8 cellular contexts compared by ENCODE assay signal in the genomic region with DNA sequence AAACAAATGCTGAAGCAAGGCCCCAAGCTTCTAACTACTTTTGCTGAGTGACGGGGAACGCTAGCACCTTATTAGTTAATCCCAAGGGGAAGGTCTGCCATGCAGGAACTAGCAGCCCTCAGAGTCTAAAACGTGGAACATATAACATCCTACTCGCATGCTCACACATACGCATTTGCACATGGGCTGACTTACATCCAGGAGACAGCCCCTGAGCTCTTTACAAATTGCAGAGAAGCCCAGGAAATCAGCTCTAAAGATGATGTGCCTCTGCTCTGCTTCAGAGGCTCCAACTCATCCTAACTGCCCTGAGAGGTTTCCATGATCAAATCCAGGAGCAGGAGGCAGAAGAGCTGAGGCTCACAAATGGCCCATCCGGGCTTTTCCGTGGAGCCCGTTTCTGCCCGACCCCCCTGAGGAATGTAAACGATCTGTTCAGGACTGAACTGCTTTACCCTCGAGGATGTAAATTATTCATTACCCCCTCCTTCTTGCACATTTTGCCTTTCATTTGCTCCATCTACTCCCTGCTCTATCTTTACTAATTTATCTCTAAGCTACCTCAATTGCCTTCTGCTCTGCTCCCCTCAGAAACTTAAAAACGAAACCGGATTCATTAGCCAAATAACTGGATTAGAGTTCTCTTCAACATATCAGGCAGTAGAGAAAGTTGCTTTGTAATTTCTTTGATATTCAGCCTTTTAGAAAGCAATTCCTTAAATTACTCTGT.
A peak's percentile ranks its signal among the peaks of the same experiment; 100 is the strongest.
DNase-seq lines count a peak whose midpoint lies in the region; ATAC-seq and TF ChIP-seq lines count a peak whose summit lies in the region.

No MANE protein-coding gene starts in this region.

- DNase-seq in T-helper 2 cell treated with Interferon-gamma antibody and Interleukin-4, amounts not matched to agents 5 μg/mL and 100 μg/mL, for 36 hours (ENCODE audit: low spot score), result no peak
- DNase-seq in T-helper 2 cell (no peak), SJSA1 (ENCODE audit: low read depth in 1 of 2, low spot score in 2 of 2) (peak in 1 of 2 experiments; percentile 73), fibroblast of the aortic adventitia (ENCODE audit: low read depth) (no peak), psoas muscle (no peak), HT-29 (ENCODE audit: low spot score) (no peak)

- TF ChIP-seq CTCF in fibroblast of the aortic adventitia (IDR thresholded peaks at IDR 0.05; ENCODE audit: insufficient read depth, low read length), result no peak
- TF ChIP-seq CTCF in psoas muscle (IDR thresholded peaks at IDR 0.05), result no peak

- H3K9me3 ChIP-seq in SJSA1 (replicated peaks) (no peaks in the 10 kb centered on the region), psoas muscle (no peaks in the 10 kb centered on the region)

- H3K4me1 Mint-ChIP-seq in T-helper 2 cell treated with Interferon-gamma antibody and Interleukin-4, amounts not matched to agents 5 μg/mL and 100 μg/mL, for 36 hours (ENCODE audit: low read depth), result peaks cover 11% of the 10 kb centered on the region

- H3K4me3 ChIP-seq in SJSA1 (peak overlapping the region; percentile 41), fibroblast of the aortic adventitia (ENCODE audit: low read depth, low read length) (peak overlapping the region; percentile 60), psoas muscle (peak overlapping the region; percentile 63)

- no peaks in the 10 kb centered on the region for H3K36me3 Mint-ChIP-seq in T-helper 2 cell treated with Interferon-gamma antibody and Interleukin-4, amounts not matched to agents 5 μg/mL and 100 μg/mL, for 36 hours (ENCODE audit: low read depth)

- intact Hi-C loops in psoas muscle (cut with DNase I), result loop anchor here (5.0 to 10.0 kb wide), 5 partner anchors 197 to 1249 kb away; a partner anchor contains a TSS

- no peak overlapping the region for H3K27ac Mint-ChIP-seq in T-helper 2 cell treated with Interferon-gamma antibody and Interleukin-4, amounts not matched to agents 5 μg/mL and 100 μg/mL, for 36 hours

- peaks cover 23% of the 10 kb centered on the region for H3K27me3 Mint-ChIP-seq in T-helper 2 cell treated with Interferon-gamma antibody and Interleukin-4, amounts not matched to agents 5 μg/mL and 100 μg/mL, for 36 hours (ENCODE audit: low read depth)

- peak overlapping the region; percentile 68 for H3K4me3 Mint-ChIP-seq in T-helper 2 cell treated with Interferon-gamma antibody and Interleukin-4, amounts not matched to agents 5 μg/mL and 100 μg/mL, for 36 hours

- H3K27ac ChIP-seq in SJSA1 (peak overlapping the region; percentile 78), psoas muscle (peak overlapping the region; percentile 11)

- no peaks in the 10 kb centered on the region for H3K27me3 ChIP-seq in SJSA1 (replicated peaks)
- no peaks in the 10 kb centered on the region for H3K27me3 ChIP-seq in psoas muscle (ENCODE audit: insufficient read depth in 3 of 3, low read length in 2 of 3)

- ATAC-seq in psoas muscle (peak in 2 of 4 donors; percentile 4 to 35), GM21515 (IDR thresholded peaks at IDR 0.05; ENCODE audit: unreplicated experiment) (no peak), HG03095 (IDR thresholded peaks at IDR 0.05; ENCODE audit: unreplicated experiment) (no peak)

- no peaks in the 10 kb centered on the region for H3K9me3 Mint-ChIP-seq in T-helper 2 cell treated with Interferon-gamma antibody and Interleukin-4, amounts not matched to agents 5 μg/mL and 100 μg/mL, for 36 hours

- H3K4me1 ChIP-seq in SJSA1 (replicated peaks), result peaks cover 14% of the 10 kb centered on the region
- peaks cover 12% of the 10 kb centered on the region for H3K4me1 ChIP-seq in psoas muscle

- H3K36me3 ChIP-seq in SJSA1 (no peaks in the 10 kb centered on the region), psoas muscle (ENCODE audit: insufficient read depth in 1 of 2, low read depth in 1 of 2) (no peaks in the 10 kb centered on the region)

- 23 to 30% (median 23%) methylated on average over 13 of the region's 13 CpGs for WGBS in psoas muscle, 3 donors
